Comparison of ENCODE assay signal across 13 cellular contexts in the genomic region with DNA sequence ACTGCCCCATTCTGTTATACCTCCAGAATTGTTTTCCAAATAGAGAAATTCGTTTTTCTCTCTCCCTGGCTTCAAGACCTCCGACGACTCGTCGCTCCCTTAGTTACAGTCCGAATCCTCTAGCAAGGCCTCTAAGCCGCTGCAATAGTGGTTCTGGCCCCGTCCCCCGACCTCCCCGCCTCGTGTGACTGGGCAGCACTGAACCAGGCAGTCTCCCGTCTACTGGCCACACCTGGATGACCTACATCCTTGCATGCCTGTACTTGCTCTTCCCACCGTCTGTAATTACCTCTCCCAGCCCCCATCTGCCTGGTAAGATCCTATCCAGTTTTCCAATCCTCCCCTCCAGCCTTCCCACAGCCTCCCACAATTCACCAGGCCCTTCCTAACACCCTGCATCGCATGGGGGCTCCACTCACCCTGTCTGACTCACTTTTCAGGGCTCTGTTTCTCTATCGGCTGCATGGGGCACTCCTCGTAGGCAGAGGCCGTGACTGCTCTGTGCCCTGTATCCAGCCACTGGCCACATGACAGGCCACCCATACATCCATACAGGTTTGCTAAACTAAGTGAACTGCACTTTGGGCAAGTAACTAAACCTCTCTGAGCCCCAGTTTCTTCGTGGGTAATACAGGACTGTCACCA. TPM values are rescaled to one million over a fixed set of nuclear protein-coding genes. Genes with fewer than 3 reads are reported as not detected.
DNase-seq lines count a peak whose midpoint lies in the region; ATAC-seq, FAIRE-seq and TF ChIP-seq lines count a peak whose summit lies in the region.
"Had no signal": no experiment of that assay in that cellular context is flagged by ENCODE, and none has a peak within 500 bp of the region (broad histone marks: within the 10 kb centered on the region; RNA-seq: fewer than 3 reads in every experiment).

No MANE protein-coding gene starts in this region.

- peaks cover 12% of the 10 kb centered on the region for H3K4me1 ChIP-seq in Loucy (ENCODE audit: insufficient read depth, low read length, poor library complexity, severe bottlenecking)
- peaks cover 10% of the 10 kb centered on the region for H3K4me1 ChIP-seq in mammary epithelial cell (ENCODE audit: insufficient read depth, low read length)
- H3K4me1 ChIP-seq in HepG2 (ENCODE audit: insufficient read depth, low read length): no peaks in the 10 kb centered on the region; the same call in 1 of the 2 replicates

- H3K4me2 ChIP-seq in Loucy (ENCODE audit: low read depth, low read length, poor library complexity, severe bottlenecking) (peak overlapping the region; percentile 4), mammary epithelial cell (ENCODE audit: insufficient read depth, low read depth, low read length) (no peak overlapping the region), HepG2 (ENCODE audit: low read depth, low read length) (no peak overlapping the region)
- H3K4me2 ChIP-seq: BLaER1 treated with 17β-estradiol and CSF1 and Interleukin-3, amounts not matched to agents 10 nM and 100 nM had no signal

- CTCF ChIA-PET in mammary epithelial cell (lab: Charles Lee; ENCODE audit: low non-redundant PET): no interaction called here
- CTCF ChIA-PET in HepG2 (lab: Yijun Ruan, JAX; ENCODE audit: low intra/inter-chr PET ratio, low total read pairs): no interaction called here

- TF ChIP-seq CTCF in Loucy (conservative IDR thresholded peaks at IDR 0.05; ENCODE audit: low read length): no peak
- TF ChIP-seq CTCF in mammary epithelial cell (conservative IDR thresholded peaks at IDR 0.05 in 1 of 2, IDR thresholded peaks at IDR 0.05 in 1 of 2; ENCODE audit: extremely low read depth in 1 of 2, insufficient read depth in 1 of 2, low read depth in 1 of 2, low read length in 2 of 2): no peak
- no peak for TF ChIP-seq CTCF in HepG2 (CRISPR knock-in tag; IDR thresholded peaks at IDR 0.05)

- 72% methylated on average over 15 of the region's 18 CpGs for WGBS in mammary epithelial cell (ENCODE audit: low coverage, missing lambda C conversion rate)
- WGBS in HepG2 (ENCODE audit: low lambda C conversion rate): 94% methylated on average over 18 of the region's 18 CpGs

- H3K9me2 ChIP-seq in Loucy (replicated peaks; ENCODE audit: low read depth, low read length): no peaks in the 10 kb centered on the region

- FAIRE-seq in HepG2 (lab: Jason Lieb, UNC): no peak

- POLR2A ChIA-PET in HepG2 (lab: Yijun Ruan, JAX): no interaction called here

- peaks cover 12% of the 10 kb centered on the region; the same call in 1 of the 2 replicates for H3K36me3 ChIP-seq in Loucy (ENCODE audit: insufficient read depth, low read length)
- no peaks in the 10 kb centered on the region for H3K36me3 ChIP-seq in mammary epithelial cell (ENCODE audit: insufficient read depth, low read length)
- peaks cover 0 to 9% of the 10 kb centered on the region in 2 experiments; a peak in 3 of 5 replicates for H3K36me3 ChIP-seq in HepG2 (replicated peaks in 1 of 2; ENCODE audit: control insufficient read depth in 1 of 2, insufficient read depth in 2 of 2, low read length in 2 of 2)

- H3K79me2 ChIP-seq in Loucy (ENCODE audit: insufficient read depth, low read length): peaks cover 17% of the 10 kb centered on the region; the same call in 1 of the 2 replicates
- no peaks in the 10 kb centered on the region for H3K79me2 ChIP-seq in mammary epithelial cell (ENCODE audit: insufficient read depth, low read length)
- H3K79me2 ChIP-seq in HepG2 (ENCODE audit: insufficient read depth, low read length): no peaks in the 10 kb centered on the region

- H3K9ac ChIP-seq in Loucy (ENCODE audit: low read depth, low read length, poor library complexity, severe bottlenecking) (peak overlapping the region; percentile 13), mammary epithelial cell (ENCODE audit: insufficient read depth, low read length) (no peak overlapping the region), HepG2 (ENCODE audit: insufficient read depth, low read depth, low read length) (no peak overlapping the region)
- H3K9ac ChIP-seq: BLaER1 treated with 17β-estradiol and CSF1 and Interleukin-3, amounts not matched to agents 10 nM and 100 nM had no signal

- intact Hi-C loops in mammary epithelial cell (cut with micrococcal nuclease) (no loop called here), HepG2 (cut with micrococcal nuclease; ENCODE audit: unreplicated experiment) (no loop called here)

- H3K27ac ChIP-seq in mammary epithelial cell (ENCODE audit: insufficient read depth, low read depth, low read length) (no peak overlapping the region), HepG2 (ENCODE audit: extremely low read length, insufficient read depth, low read length) (no peak overlapping the region), skin epidermis (peak overlapping the region in 13 of 21 experiments; percentile 1 to 73 (median 43))
- H3K27ac ChIP-seq: BLaER1 treated with 17β-estradiol and CSF1 and Interleukin-3, amounts not matched to agents 10 nM and 100 nM had no signal

- no peak for ATAC-seq in HepG2
- ATAC-seq in HG03025 (IDR thresholded peaks at IDR 0.05; ENCODE audit: low FRiP score, unreplicated experiment): no peak
- no peak for ATAC-seq in GM18520 (IDR thresholded peaks at IDR 0.05; ENCODE audit: unreplicated experiment)

- H3K27me3 ChIP-seq in Loucy (ENCODE audit: insufficient read depth, low read length, poor library complexity, severe bottlenecking): no peaks in the 10 kb centered on the region
- H3K27me3 ChIP-seq in mammary epithelial cell (ENCODE audit: insufficient read depth, low read length): no peaks in the 10 kb centered on the region
- no peaks in the 10 kb centered on the region for H3K27me3 ChIP-seq in HepG2 (ENCODE audit: control insufficient read depth in 1 of 2, insufficient read depth in 2 of 2, low read length in 2 of 2)
- H3K27me3 ChIP-seq: BLaER1 treated with 17β-estradiol and CSF1 and Interleukin-3, amounts not matched to agents 10 nM and 100 nM had no signal

- no peak for TF ChIP-seq RAD21 in HepG2 (CRISPR knock-in tag; IDR thresholded peaks at IDR 0.05)

- dilution Hi-C loops in mammary epithelial cell (cut with HindIII; ENCODE audit: low sequenced_read_pairs): no loop called here

- no peak for TF ChIP-seq POLR2A in HepG2 (IDR thresholded peaks at IDR 0.05; ENCODE audit: insufficient read depth in 1 of 2, low read depth in 2 of 2, low read length in 2 of 2)

- H4K20me1 ChIP-seq in Loucy (ENCODE audit: insufficient read depth, low read length, poor library complexity, severe bottlenecking) (no peaks in the 10 kb centered on the region), mammary epithelial cell (ENCODE audit: insufficient read depth, low read length) (no peaks in the 10 kb centered on the region), HepG2 (ENCODE audit: insufficient read depth, low read length) (no peaks in the 10 kb centered on the region)

- no TSS peak for BruUV-seq in mammary epithelial cell (replicated peaks; lab: Mats Ljungman, UMichigan)
- BruUV-seq in HepG2 (replicated peaks; lab: Mats Ljungman, UMichigan): no TSS peak

- H3F3A ChIP-seq in Loucy (ENCODE audit: low read depth): no peaks in the 10 kb centered on the region

- TF ChIP-seq EP300 in HepG2 (IDR thresholded peaks at IDR 0.05; ENCODE audit: low read depth in 2 of 2, low read length in 2 of 2): no peak
- no peak for TF ChIP-seq EP300 in HepG2 (CRISPR knock-in tag; IDR thresholded peaks at IDR 0.05; ENCODE audit: borderline replicate concordance)

- peak; percentile 14 for DNase-seq in mammary epithelial cell
- DNase-seq in HepG2 (ENCODE audit: low spot score): no peak
- DNase-seq in cerebellum (ENCODE audit: low spot score): no peak
- DNase-seq in dermis blood vessel endothelial cell: no peak
- DNase-seq: activated CD4-positive, CD25-positive, alpha-beta regulatory T cell; central memory CD4-positive, alpha-beta T cell; NCI-H1694 treated with DMSO at 0.1 percent for 48 hours; nucleus accumbens had no signal

- H2AFZ ChIP-seq in Loucy (ENCODE audit: low read length): no peak overlapping the region
- H2AFZ ChIP-seq in mammary epithelial cell (ENCODE audit: low read depth, low read length): no peak overlapping the region
- no peak overlapping the region for H2AFZ ChIP-seq in HepG2 (ENCODE audit: low read length)

- in situ Hi-C loops in mammary epithelial cell (cut with MboI; ENCODE audit: low sequenced_read_pairs in 2 of 2): no loop called here
- in situ Hi-C loops in HepG2 (cut with HindIII; ENCODE audit: extremely low pct_ligation_motif_present, low pct_unique_long_range_greater_than_20kb): no loop called here

- H3K9me3 ChIP-seq in Loucy (ENCODE audit: insufficient read depth, low read depth, low read length) (no peaks in the 10 kb centered on the region; the same call in 1 of the 2 replicates), mammary epithelial cell (replicated peaks; ENCODE audit: insufficient read depth, low read length) (no peaks in the 10 kb centered on the region), HepG2 (ENCODE audit: low read length) (peaks cover 11% of the 10 kb centered on the region)

- H3K4me3 ChIP-seq in Loucy (ENCODE audit: low read length, poor library complexity, severe bottlenecking): no peak overlapping the region
- no peak overlapping the region for H3K4me3 ChIP-seq in mammary epithelial cell (replicated peaks in 1 of 3; ENCODE audit: insufficient read depth in 1 of 3, low read depth in 2 of 3, low read length in 3 of 3)
- no peak overlapping the region for H3K4me3 ChIP-seq in HepG2 (replicated peaks in 1 of 3; ENCODE audit: insufficient read depth in 1 of 3, low read depth in 2 of 3, low read length in 3 of 3)
- no peak overlapping the region for H3K4me3 ChIP-seq in skin epidermis
- H3K4me3 ChIP-seq: BLaER1 treated with 17β-estradiol and CSF1 and Interleukin-3, amounts not matched to agents 10 nM and 100 nM had no signal

RNA-seq across cellular contexts. Expression of a gene that starts 32.9 kb away (rescaled TPM):
- 10 to 100 TPM; 12.3 to 15.6 TPM for total RNA-seq in mammary epithelial cell
- polyA plus RNA-seq in mammary epithelial cell: 12.5 TPM
- polyA minus RNA-seq in mammary epithelial cell: 10.2 TPM
- total RNA-seq in HepG2 (2016; rRNA removed; fragmentation: Illumina TruSeq; extraction: Trizol): 10.8 and 19.0 TPM in 2 replicates
- 4.3 and 4.5 TPM in 2 replicates for total RNA-seq in HepG2 (2016; cell fraction: cytosol; rRNA removed; fragmentation: Illumina TruSeq; extraction: Trizol; ENCODE audit: low read depth)
- 10.4 and 20.3 TPM in 2 replicates for total RNA-seq in HepG2 (2016; cell fraction: insoluble cytoplasmic fraction; rRNA removed; fragmentation: Illumina TruSeq; extraction: Trizol)
- 12.8 and 12.9 TPM in 2 replicates for total RNA-seq in HepG2 (2016; cell fraction: membrane; rRNA removed; fragmentation: Illumina TruSeq; extraction: Trizol)
- total RNA-seq in HepG2 (2016; cell fraction: nucleus; rRNA removed; fragmentation: Illumina TruSeq; extraction: Trizol): 16.1 and 20.9 TPM in 2 replicates
- 17.3 and 17.7 TPM in 2 replicates for polyA plus RNA-seq in HepG2 (2011; rRNA removed)
- polyA plus RNA-seq in HepG2 (2011; cell fraction: cytosol; rRNA removed): 15.9 and 19.5 TPM in 2 replicates
- polyA plus RNA-seq in HepG2 (2011; cell fraction: nucleus; rRNA removed): 18.3 and 18.9 TPM in 2 replicates
- polyA plus RNA-seq in HepG2 (2012): 10.5 and 13.0 TPM in 2 replicates
- polyA plus RNA-seq in HepG2 (2016; cell fraction: cytosol; fragmentation: Illumina TruSeq; extraction: Trizol; ENCODE audit: low read depth): 4.4 and 5.4 TPM in 2 replicates
- polyA plus RNA-seq in HepG2 (2016; cell fraction: insoluble cytoplasmic fraction; fragmentation: Illumina TruSeq; extraction: Trizol; ENCODE audit: low read depth): 14.3 TPM in 2 replicates
- polyA plus RNA-seq in HepG2 (2016; cell fraction: membrane; fragmentation: Illumina TruSeq; extraction: Trizol; ENCODE audit: low read depth): 11.9 and 12.4 TPM in 2 replicates
- 33.9 and 35.1 TPM in 2 replicates for polyA plus RNA-seq in HepG2 (2016; cell fraction: nucleus; fragmentation: Illumina TruSeq; extraction: Trizol; ENCODE audit: insufficient read depth, low read depth)
- 33.1 and 37.8 TPM in 2 replicates for polyA minus RNA-seq in HepG2 (2011; rRNA and poly(A)+ RNA removed; ENCODE audit: low replicate concordance)
- polyA minus RNA-seq in HepG2 (2011; cell fraction: cytosol; rRNA and poly(A)+ RNA removed): 15.1 and 17.0 TPM in 2 replicates
- 11.8 and 13.2 TPM in 2 replicates for polyA minus RNA-seq in HepG2 (2011; cell fraction: nucleus; rRNA and poly(A)+ RNA removed)
- total RNA-seq in cerebellum: 25.4 TPM
- total RNA-seq in dermis blood vessel endothelial cell: 35.7 and 50.7 TPM in 2 replicates

Comparison
In these comparisons a context has a peak if more than half of its experiments do, and no peak if none do; other contexts are left out.
1. H3K27ac ChIP-seq: peak in skin epidermis (13 of 21); none in mammary epithelial cell (single experiment) and HepG2 (single experiment).